Comparison of ENCODE assay signal across 8 cellular contexts in genomic region chr22:41425704-41426365, GRCh38. TPM values are rescaled to one million over a fixed set of nuclear protein-coding genes. Genes with fewer than 3 reads are reported as not detected.
DNase-seq lines count a peak whose midpoint lies in the region; ATAC-seq lines count a peak whose summit lies in the region.
"Had no signal": no experiment of that assay in that cellular context is flagged by ENCODE, and none has a peak within 500 bp of the region (broad histone marks: within the 10 kb centered on the region; RNA-seq: fewer than 3 reads in every experiment).

No MANE protein-coding gene starts in this region.

- intact Hi-C loops in activated naive CD4-positive, alpha-beta T cell treated with anti-CD3 and anti-CD28 coated beads for 36 hours (cut with micrococcal nuclease) = no loop called here

- peak overlapping the region; percentile 66 for H3K27ac Mint-ChIP-seq in activated naive CD4-positive, alpha-beta T cell treated with anti-CD3 and anti-CD28 coated beads for 36 hours
- peak overlapping the region; percentile 72 to 73 for H3K27ac Mint-ChIP-seq in activated naive CD4-positive, alpha-beta T cell treated with anti-CD3 and anti-CD28 coated beads, Interleukin-2, amount 50 U/mL, for 72 hours
- H3K27ac Mint-ChIP-seq in stimulated activated naive B cell treated with anti-CD40 and anti-IgM and Interleukin-4, amounts not matched to agents 10 μg/mL and 1 μg/mL and 100 μg/mL, for 72 hours = peak overlapping the region; percentile 84

- peak; percentile 80 to 81 for ATAC-seq in activated naive CD4-positive, alpha-beta T cell treated with anti-CD3 and anti-CD28 coated beads, Interleukin-2, amount 50 U/mL, for 72 hours
- peak; percentile 71 to 80 for ATAC-seq in stimulated activated naive B cell treated with anti-CD40 and anti-IgM and Interleukin-4, amounts not matched to agents 10 μg/mL and 1 μg/mL and 100 μg/mL, for 72 hours (replicated peaks)
- no peak for ATAC-seq in GM18907 (IDR thresholded peaks at IDR 0.05; ENCODE audit: unreplicated experiment)

- DNase-seq in activated naive CD4-positive, alpha-beta T cell treated with anti-CD3 and anti-CD28 coated beads for 36 hours = peak; percentile 68
- DNase-seq in activated naive CD4-positive, alpha-beta T cell (lab: John Stamatoyannopoulos, UW) = no peak
- peak in 1 of 2 donors; percentile 11 for DNase-seq in activated naive CD4-positive, alpha-beta T cell treated with anti-CD3 and anti-CD28 coated beads, Interleukin-2, amount 50 U/mL, for 72 hours (ENCODE audit: low spot score in 2 of 2)
- DNase-seq in stimulated activated naive B cell treated with anti-CD40 and anti-IgM and Interleukin-4, amounts not matched to agents 10 μg/mL and 1 μg/mL and 100 μg/mL, for 72 hours = no peak
- no peak for DNase-seq in GM19240 (ENCODE audit: insufficient read length, low spot score)
- DNase-seq: activated gamma-delta T cell treated with Interleukin-2 at 50 U/mL for 16 hours, NCI-H446 treated with DMSO at 0.1 percent for 48 hours had no signal

- CTCF ChIA-PET in activated naive CD4-positive, alpha-beta T cell treated with anti-CD3 and anti-CD28 coated beads for 36 hours (lab: Charles Lee) = interaction anchor here (0.6 to 1.5 kb wide), 4 partner anchors 9 to 146 kb away, joined by 3 to 5 read pairs (median 4); no protein-coding TSS in a partner anchor

- H3K36me3 Mint-ChIP-seq in activated naive CD4-positive, alpha-beta T cell treated with anti-CD3 and anti-CD28 coated beads for 36 hours (ENCODE audit: low read depth) = peaks cover 11% of the 10 kb centered on the region
- H3K36me3 Mint-ChIP-seq in activated naive CD4-positive, alpha-beta T cell treated with anti-CD3 and anti-CD28 coated beads, Interleukin-2, amount 50 U/mL, for 72 hours = no peaks in the 10 kb centered on the region
- peaks cover 23 to 40% of the 10 kb centered on the region in 2 donors for H3K36me3 Mint-ChIP-seq in stimulated activated naive B cell treated with anti-CD40 and anti-IgM and Interleukin-4, amounts not matched to agents 10 μg/mL and 1 μg/mL and 100 μg/mL, for 72 hours

- peaks cover 13% of the 10 kb centered on the region for H3K4me1 Mint-ChIP-seq in activated naive CD4-positive, alpha-beta T cell treated with anti-CD3 and anti-CD28 coated beads for 36 hours (ENCODE audit: low read depth)
- peaks cover 12 to 20% of the 10 kb centered on the region in 2 donors for H3K4me1 Mint-ChIP-seq in stimulated activated naive B cell treated with anti-CD40 and anti-IgM and Interleukin-4, amounts not matched to agents 10 μg/mL and 1 μg/mL and 100 μg/mL, for 72 hours

- no peaks in the 10 kb centered on the region for H3K27me3 Mint-ChIP-seq in activated naive CD4-positive, alpha-beta T cell treated with anti-CD3 and anti-CD28 coated beads for 36 hours (ENCODE audit: low read depth)
- no peaks in the 10 kb centered on the region for H3K27me3 Mint-ChIP-seq in stimulated activated naive B cell treated with anti-CD40 and anti-IgM and Interleukin-4, amounts not matched to agents 10 μg/mL and 1 μg/mL and 100 μg/mL, for 72 hours

- no peaks in the 10 kb centered on the region for H3K9me3 Mint-ChIP-seq in activated naive CD4-positive, alpha-beta T cell treated with anti-CD3 and anti-CD28 coated beads for 36 hours
- no peaks in the 10 kb centered on the region for H3K9me3 Mint-ChIP-seq in activated naive CD4-positive, alpha-beta T cell treated with anti-CD3 and anti-CD28 coated beads, Interleukin-2, amount 50 U/mL, for 72 hours
- no peaks in the 10 kb centered on the region for H3K9me3 Mint-ChIP-seq in stimulated activated naive B cell treated with anti-CD40 and anti-IgM and Interleukin-4, amounts not matched to agents 10 μg/mL and 1 μg/mL and 100 μg/mL, for 72 hours

- no peak overlapping the region for H3K4me3 Mint-ChIP-seq in activated naive CD4-positive, alpha-beta T cell treated with anti-CD3 and anti-CD28 coated beads for 36 hours
- peak overlapping the region in 1 of 2 donors; percentile 15 for H3K4me3 Mint-ChIP-seq in stimulated activated naive B cell treated with anti-CD40 and anti-IgM and Interleukin-4, amounts not matched to agents 10 μg/mL and 1 μg/mL and 100 μg/mL, for 72 hours

RNA-seq across cellular contexts. Expression of gene TOB2, which starts 20.8 kb away (rescaled TPM):
- 10 to 100 TPM; 16.4 to 16.8 TPM for total RNA-seq in activated naive CD4-positive, alpha-beta T cell treated with anti-CD3 and anti-CD28 coated beads for 36 hours
- 10 to 100 TPM; 28.1 to 29.9 TPM for total RNA-seq in activated naive CD4-positive, alpha-beta T cell treated with anti-CD3 and anti-CD28 coated beads, Interleukin-2, amount 50 U/mL, for 72 hours

RNA-seq across cellular contexts. Expression of gene PHF5A, which starts 42.7 kb away (rescaled TPM):
- total RNA-seq in activated naive CD4-positive, alpha-beta T cell treated with anti-CD3 and anti-CD28 coated beads for 36 hours = 10 to 100 TPM; 67.5 to 69.0 TPM
- total RNA-seq in activated naive CD4-positive, alpha-beta T cell treated with anti-CD3 and anti-CD28 coated beads, Interleukin-2, amount 50 U/mL, for 72 hours = 10 to 100 TPM; 61.3 to 76.5 TPM

RNA-seq across cellular contexts. Expression of gene ACO2, which starts 43.1 kb away (rescaled TPM):
- 100 to 1,000 TPM; 113 to 118 TPM for total RNA-seq in activated naive CD4-positive, alpha-beta T cell treated with anti-CD3 and anti-CD28 coated beads for 36 hours
- 100 to 1,000 TPM in 1 of 2 donors, 10 to 100 TPM in 1; 100.0 to 112 TPM for total RNA-seq in activated naive CD4-positive, alpha-beta T cell treated with anti-CD3 and anti-CD28 coated beads, Interleukin-2, amount 50 U/mL, for 72 hours

RNA-seq across cellular contexts. Expression of gene TEF, which starts 44.1 kb away (rescaled TPM):
- total RNA-seq in activated naive CD4-positive, alpha-beta T cell treated with anti-CD3 and anti-CD28 coated beads for 36 hours = 1 to 10 TPM; 1.7 to 1.9 TPM
- 10 to 100 TPM in 1 of 2 donors, 1 to 10 TPM in 1; 1.9 to 15.8 TPM for total RNA-seq in activated naive CD4-positive, alpha-beta T cell treated with anti-CD3 and anti-CD28 coated beads, Interleukin-2, amount 50 U/mL, for 72 hours
